In the genomic region with DNA sequence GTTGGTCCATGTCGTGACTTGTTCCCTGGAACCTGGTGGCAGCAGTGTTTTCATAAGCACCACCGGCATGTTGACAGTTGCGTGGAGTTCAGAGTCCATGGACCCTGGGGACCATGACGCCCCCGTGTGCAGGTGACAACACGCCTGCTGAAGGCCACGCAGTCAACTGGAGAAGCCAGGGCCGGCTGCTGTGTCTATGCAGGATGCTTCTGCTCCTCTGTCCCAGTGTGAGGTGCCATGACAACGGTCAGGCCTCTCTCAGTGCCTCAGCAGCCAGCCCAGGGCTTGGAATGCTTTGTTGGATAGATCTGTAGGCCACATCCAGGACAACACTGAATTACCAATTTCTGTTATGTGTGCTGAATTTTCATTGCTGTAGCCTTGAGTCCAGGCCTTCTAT, we compare ENCODE assay signal across 30 cellular contexts. TPM values are rescaled to one million over a fixed set of nuclear protein-coding genes. Genes with fewer than 3 reads are reported as not detected.
"Had no signal": no experiment of that assay in that cellular context is flagged by ENCODE, and none has a peak within 500 bp of the region (broad histone marks: within the 10 kb centered on the region; RNA-seq: fewer than 3 reads in every experiment).

No MANE protein-coding gene starts in this region.

- H3K4me3 ChIP-seq: heart left ventricle, lower lobe of right lung, neural progenitor cell, ovary, sigmoid colon, spleen, tibial nerve, uterus had no signal

- H3K27me3 Mint-ChIP-seq: naive B cell; stimulated activated memory B cell treated with anti-CD40 and anti-IgM and Interleukin-4, amounts not matched to agents 10 μg/mL and 1 μg/mL and 100 μg/mL, for 72 hours; stimulated activated naive CD8-positive, alpha-beta T cell treated with anti-CD3 and anti-CD28 coated beads, Interleukin-15, amount 100 ng/mL, for 72 hours had no signal

- DNase-seq: heart left ventricle; hypothalamus; immature natural killer cell; lower lobe of right lung; mammary epithelial cell; mesendoderm; naive B cell; natural killer cell; nephron progenitor cell; ovary; retina; right cardiac atrium; sigmoid colon; small intestine; spleen; stimulated activated CD4-positive, alpha-beta T cell treated with anti-CD3 and anti-CD28 coated beads, Interleukin-1b, Interleukin-23, amount 100 ng/mL, for 48 hours; stimulated activated CD4-positive, alpha-beta T cell treated with anti-CD3 and anti-CD28 coated beads, Interleukin-2, amount 100 ng/mL, for 48 hours; stimulated activated CD4-positive, alpha-beta T cell treated with anti-CD3 and anti-CD28 coated beads, Interleukin-4, amount 100 ng/mL, for 4 hours; stimulated activated CD8-positive, alpha-beta memory T cell treated with anti-CD3 and anti-CD28 coated beads, Interleukin-4, amount 100 ng/mL, for 48 hours; stimulated activated naive CD4-positive, alpha-beta T cell treated with Interleukin-2 at 50 U/mL for 16 hours; stimulated activated naive CD8-positive, alpha-beta T cell treated with anti-CD3 and anti-CD28 coated beads, Interleukin-15, amount 100 ng/mL, for 72 hours; substantia nigra; uterus had no signal

- H3K9me3 ChIP-seq: heart left ventricle, lower lobe of right lung, ovary, sigmoid colon, spleen, tibial nerve, uterus had no signal

- H3K27ac ChIP-seq: heart left ventricle, lower lobe of right lung, neural progenitor cell, ovary, sigmoid colon, spleen, tibial nerve, uterus had no signal

- H3K4me3 Mint-ChIP-seq: immature natural killer cell; mesothelial cell of epicardium; naive B cell; natural killer cell; nephron progenitor cell; neural progenitor cell; stimulated activated memory B cell treated with anti-CD40 and anti-IgM and Interleukin-4, amounts not matched to agents 10 μg/mL and 1 μg/mL and 100 μg/mL, for 72 hours; stimulated activated naive CD8-positive, alpha-beta T cell treated with anti-CD3 and anti-CD28 coated beads, Interleukin-15, amount 100 ng/mL, for 72 hours; type B pancreatic cell had no signal

- H3K4me1 Mint-ChIP-seq: mesothelial cell of epicardium; naive B cell; nephron progenitor cell; stimulated activated memory B cell treated with anti-CD40 and anti-IgM and Interleukin-4, amounts not matched to agents 10 μg/mL and 1 μg/mL and 100 μg/mL, for 72 hours; stimulated activated naive CD8-positive, alpha-beta T cell treated with anti-CD3 and anti-CD28 coated beads, Interleukin-15, amount 100 ng/mL, for 72 hours had no signal

- H3K27ac Mint-ChIP-seq: mesothelial cell of epicardium; naive B cell; natural killer cell; nephron progenitor cell; progenitor cell of endocrine pancreas; stimulated activated memory B cell treated with anti-CD40 and anti-IgM and Interleukin-4, amounts not matched to agents 10 μg/mL and 1 μg/mL and 100 μg/mL, for 72 hours; type B pancreatic cell had no signal

- H3K36me3 ChIP-seq: heart left ventricle, lower lobe of right lung, neural progenitor cell, ovary, sigmoid colon, spleen, tibial nerve, uterus had no signal

- H3K4me1 ChIP-seq: heart left ventricle, lower lobe of right lung, neural progenitor cell, sigmoid colon, spleen, tibial nerve, uterus had no signal

- H3K9me3 Mint-ChIP-seq: immature natural killer cell; mesothelial cell of epicardium; natural killer cell; stimulated activated memory B cell treated with anti-CD40 and anti-IgM and Interleukin-4, amounts not matched to agents 10 μg/mL and 1 μg/mL and 100 μg/mL, for 72 hours; stimulated activated naive CD8-positive, alpha-beta T cell treated with anti-CD3 and anti-CD28 coated beads, Interleukin-15, amount 100 ng/mL, for 72 hours; type B pancreatic cell had no signal

- H3K27me3 ChIP-seq: heart left ventricle, neural progenitor cell, ovary, sigmoid colon, tibial nerve, uterus had no signal

- H3K36me3 Mint-ChIP-seq: immature natural killer cell; mesothelial cell of epicardium; naive B cell; natural killer cell; neural progenitor cell; stimulated activated memory B cell treated with anti-CD40 and anti-IgM and Interleukin-4, amounts not matched to agents 10 μg/mL and 1 μg/mL and 100 μg/mL, for 72 hours; type B pancreatic cell had no signal

- ATAC-seq: heart left ventricle; lower lobe of right lung; natural killer cell; right cardiac atrium; stimulated activated memory B cell treated with anti-CD40 and anti-IgM and Interleukin-4, amounts not matched to agents 10 μg/mL and 1 μg/mL and 100 μg/mL, for 72 hours; stimulated activated naive CD8-positive, alpha-beta T cell treated with anti-CD3 and anti-CD28 coated beads, Interleukin-15, amount 100 ng/mL, for 72 hours had no signal

RNA-seq across cellular contexts. Expression of gene VIPR2, which starts 10.7 kb away (rescaled TPM):
- total RNA-seq: kidney epithelial cell, mammary epithelial cell had no signal
- polyA plus RNA-seq: mammary epithelial cell had no signal
